8 cellular contexts compared by ENCODE assay signal in the genomic region with DNA sequence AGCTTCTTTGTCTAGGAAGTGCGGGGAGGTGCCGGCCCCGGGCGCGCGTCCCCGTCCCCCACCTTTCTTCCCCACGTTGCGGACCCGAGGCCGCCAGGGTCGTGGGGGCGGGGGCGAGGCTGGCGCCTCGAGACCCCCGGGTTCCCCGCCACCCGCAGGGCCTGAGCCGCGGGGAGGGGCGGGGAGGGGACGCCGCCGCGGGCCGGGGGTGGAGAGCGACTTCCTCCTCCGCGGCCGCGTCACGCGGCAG. TPM values are rescaled to one million over a fixed set of nuclear protein-coding genes. Genes with fewer than 3 reads are reported as not detected.
A peak's percentile ranks its signal among the peaks of the same experiment; 100 is the strongest.
DNase-seq lines count a peak whose midpoint lies in the region; ATAC-seq and TF ChIP-seq lines count a peak whose summit lies in the region.

No MANE protein-coding gene starts in this region.

- H3K27me3 Mint-ChIP-seq in neural progenitor cell (ENCODE audit: insufficient read depth, low read depth): peaks cover 32% of the 10 kb centered on the region

- DNase-seq in MG63 (no peak), neural progenitor cell (ENCODE audit: low spot score) (no peak), epidermal melanocyte (ENCODE audit: insufficient read length, low spot score) (no peak), G401 (ENCODE audit: low spot score) (no peak), NCI-H2227 (lab: John Stamatoyannopoulos, UW; ENCODE audit: unreplicated experiment) (no peak)
- no peak for DNase-seq in effector memory CD4-positive, alpha-beta T cell

- TF ChIP-seq CTCF in C4-2B (conservative IDR thresholded peaks at IDR 0.05) (no peak), neural progenitor cell (IDR thresholded peaks at IDR 0.05) (no peak)

- H3K4me1 ChIP-seq in effector memory CD4-positive, alpha-beta T cell (ENCODE audit: control insufficient read depth, insufficient read depth, low read length, poor library complexity, severe bottlenecking): peaks cover 53% of the 10 kb centered on the region
- H3K4me1 ChIP-seq in neural progenitor cell: peaks cover 34% of the 10 kb centered on the region

- H3K27ac ChIP-seq in C4-2B (peak overlapping the region; percentile 54), neural progenitor cell (no peak overlapping the region)
- H3K27ac ChIP-seq in effector memory CD4-positive, alpha-beta T cell (ENCODE audit: insufficient read depth, low read length, poor library complexity, severe bottlenecking): peak overlapping the region; percentile 75

- H3K4me3 ChIP-seq in MG63 (peak overlapping the region; percentile 89), neural progenitor cell (peak overlapping the region; percentile 98)
- H3K4me3 ChIP-seq in effector memory CD4-positive, alpha-beta T cell (ENCODE audit: insufficient read depth, low read depth, low read length, poor library complexity, severe bottlenecking): peak overlapping the region; percentile 67

- no peak for ATAC-seq in HG03439 (IDR thresholded peaks at IDR 0.05; ENCODE audit: unreplicated experiment)

- peaks cover 27% of the 10 kb centered on the region for H3K36me3 Mint-ChIP-seq in neural progenitor cell

- peaks cover 69% of the 10 kb centered on the region for H4K20me1 ChIP-seq in neural progenitor cell (ENCODE audit: low read depth)

- H3K4me1 Mint-ChIP-seq in neural progenitor cell: peaks cover 50% of the 10 kb centered on the region

- no peak overlapping the region for H2AFZ ChIP-seq in neural progenitor cell (replicated peaks)

- no peak overlapping the region for H3K9ac ChIP-seq in neural progenitor cell

- H3K4me3 Mint-ChIP-seq in neural progenitor cell: peak overlapping the region; percentile 91

- peak overlapping the region; percentile 99 for H3K4me2 ChIP-seq in neural progenitor cell

- H3K9me3 ChIP-seq in MG63 (no peaks in the 10 kb centered on the region), neural progenitor cell (ENCODE audit: low read depth) (no peaks in the 10 kb centered on the region)
- H3K9me3 ChIP-seq in effector memory CD4-positive, alpha-beta T cell (ENCODE audit: control insufficient read depth, low read length): no peaks in the 10 kb centered on the region

- in situ Hi-C loops in G401 (cut with HindIII; ENCODE audit: low sequenced_read_pairs): loop anchor here (10.0 kb wide), 1 partner anchor 110 kb away; no protein-coding TSS in a partner anchor

- H3K79me2 ChIP-seq in neural progenitor cell (ENCODE audit: low read depth): peaks cover 42% of the 10 kb centered on the region

- H3K9me3 Mint-ChIP-seq in neural progenitor cell: peaks cover 7% of the 10 kb centered on the region

- peaks cover 78% of the 10 kb centered on the region for H3F3A ChIP-seq in neural progenitor cell (ENCODE audit: low read depth)

- H3K36me3 ChIP-seq in MG63: peaks cover 51% of the 10 kb centered on the region
- H3K36me3 ChIP-seq in effector memory CD4-positive, alpha-beta T cell (ENCODE audit: control insufficient read depth, insufficient read depth, low read length): peaks cover 21% of the 10 kb centered on the region
- H3K36me3 ChIP-seq in neural progenitor cell: no peaks in the 10 kb centered on the region

- no peak overlapping the region for H3K27ac Mint-ChIP-seq in neural progenitor cell

- no peaks in the 10 kb centered on the region for H3K27me3 ChIP-seq in MG63
- no peaks in the 10 kb centered on the region for H3K27me3 ChIP-seq in effector memory CD4-positive, alpha-beta T cell (replicated peaks; ENCODE audit: control insufficient read depth, insufficient read depth, low read length, poor library complexity, severe bottlenecking)
- H3K27me3 ChIP-seq in neural progenitor cell: peaks cover 54% of the 10 kb centered on the region

RNA-seq across cellular contexts. Expression of a gene that starts 1.8 kb away (rescaled TPM):
- 5,061 and 6,321 TPM in 2 replicates for total RNA-seq in MG63 (2014; rRNA removed; shearing (Covaris generic); ENCODE audit: low replicate concordance)
- total RNA-seq in neural progenitor cell (ENCODE audit: low replicate concordance): 1,228 and 2,405 TPM in 2 replicates
- total RNA-seq in G401 (2014; rRNA removed; shearing (Covaris generic)): 5,595 and 6,819 TPM in 2 replicates

RNA-seq across cellular contexts. Expression of a gene that starts 13.8 kb away (rescaled TPM):
- 0.12 TPM in 1 of 2 replicates, not detected in the other for total RNA-seq in MG63 (2014; rRNA removed; shearing (Covaris generic); ENCODE audit: low replicate concordance)
- 0.28 TPM in 1 of 2 replicates, not detected in the other for total RNA-seq in neural progenitor cell (ENCODE audit: low replicate concordance)
- 0.80 and 1.4 TPM in 2 replicates for total RNA-seq in G401 (2014; rRNA removed; shearing (Covaris generic))

RNA-seq across cellular contexts. Expression of a gene that starts 37.7 kb away (rescaled TPM):
- total RNA-seq in MG63 (2014; rRNA removed; shearing (Covaris generic); ENCODE audit: low replicate concordance): 25.6 and 41.7 TPM in 2 replicates
- total RNA-seq in neural progenitor cell (ENCODE audit: low replicate concordance): 9.7 and 36.5 TPM in 2 replicates
- total RNA-seq in G401 (2014; rRNA removed; shearing (Covaris generic)): 37.1 and 44.6 TPM in 2 replicates
